In genomic region chrX:65667157-65667502, GRCh38 we compare ENCODE assay signal across 8 cellular contexts. TPM values are rescaled to one million over a fixed set of nuclear protein-coding genes. Genes with fewer than 3 reads are reported as not detected.
A peak's percentile ranks its signal among the peaks of the same experiment; 100 is the strongest.
DNase-seq lines count a peak whose midpoint lies in the region; ATAC-seq and TF ChIP-seq lines count a peak whose summit lies in the region.

No MANE protein-coding gene starts in this region.

- H3K27ac Mint-ChIP-seq in activated T-cell treated with anti-CD3 and anti-CD28 coated beads, Interleukin-2, amount 50 U/mL, for 72 hours, result peak overlapping the region; percentile 47
- H3K27ac Mint-ChIP-seq in immature natural killer cell, result peak overlapping the region; percentile 65 to 92 (median 85)

- ATAC-seq in activated T-cell treated with anti-CD3 and anti-CD28 coated beads, Interleukin-2, amount 50 U/mL, for 72 hours (replicated peaks in 1 of 2), result no peak

- peaks cover 6 to 23% of the 10 kb centered on the region in 2 donors for H3K36me3 Mint-ChIP-seq in activated T-cell treated with anti-CD3 and anti-CD28 coated beads, Interleukin-2, amount 50 U/mL, for 72 hours (ENCODE audit: insufficient read depth in 2 of 2)
- H3K36me3 Mint-ChIP-seq in immature natural killer cell, result peaks cover 0 to 9% (median 2%) of the 10 kb centered on the region in 3 donors

- H3K27me3 ChIP-seq in tibial nerve, result peaks cover 0 to 13% of the 10 kb centered on the region in 2 donors

- POLR2A ChIA-PET in RWPE1 (lab: Yijun Ruan, JAX; ENCODE audit: low non-redundant PET), result no interaction called here

- peaks cover 0 to 2% of the 10 kb centered on the region in 2 donors for H3K9me3 Mint-ChIP-seq in activated T-cell treated with anti-CD3 and anti-CD28 coated beads, Interleukin-2, amount 50 U/mL, for 72 hours
- H3K9me3 Mint-ChIP-seq in immature natural killer cell, result no peaks in the 10 kb centered on the region

- H3K27ac ChIP-seq in RWPE1, result peak overlapping the region; percentile 96
- peak overlapping the region; percentile 86 to 99 (median 94) for H3K27ac ChIP-seq in tibial nerve

- no peak for DNase-seq in activated T-cell treated with anti-CD3 and anti-CD28 coated beads, Interleukin-2, amount 50 U/mL, for 72 hours
- DNase-seq in activated T-cell treated with anti-CD3 and anti-CD28 coated beads for 4 hours (no peak), RWPE1 (ENCODE audit: low spot score) (no peak), immature natural killer cell (no peak), tibial nerve (ENCODE audit: low spot score in 2 of 2) (no peak), GM13976 (ENCODE audit: low spot score) (no peak), islet precursor cell (no peak), LoVo (ENCODE audit: low spot score) (no peak)

- H3K9me3 ChIP-seq in tibial nerve, result no peaks in the 10 kb centered on the region

- TF ChIP-seq CTCF in RWPE1 (conservative IDR thresholded peaks at IDR 0.05; ENCODE audit: low read depth) (no peak), tibial nerve (IDR thresholded peaks at IDR 0.05) (no peak), GM13976 (IDR thresholded peaks at IDR 0.05; ENCODE audit: borderline replicate concordance, control extremely low read depth, extremely low read depth, insufficient read depth, missing control alignments) (no peak)

- CTCF ChIA-PET in RWPE1 (lab: Yijun Ruan, JAX), result interaction anchor here (0.6 kb wide), 1 partner anchor 51 kb away, joined by 5 read pairs; no protein-coding TSS in a partner anchor

- peak overlapping the region in 2 of 4 donors; percentile 23 to 77 for H3K4me3 ChIP-seq in tibial nerve

- peaks cover 0 to 24% (median 2%) of the 10 kb centered on the region in 4 donors for H3K4me1 ChIP-seq in tibial nerve

- no peak for TF ChIP-seq POLR2A in tibial nerve (IDR thresholded peaks at IDR 0.05)

- peak overlapping the region; percentile 76 to 78 for H3K4me3 Mint-ChIP-seq in activated T-cell treated with anti-CD3 and anti-CD28 coated beads, Interleukin-2, amount 50 U/mL, for 72 hours
- peak overlapping the region; percentile 53 to 79 (median 75) for H3K4me3 Mint-ChIP-seq in immature natural killer cell

- H3K4me1 Mint-ChIP-seq in activated T-cell treated with anti-CD3 and anti-CD28 coated beads, Interleukin-2, amount 50 U/mL, for 72 hours (ENCODE audit: low read depth), result peaks cover 41% of the 10 kb centered on the region
- H3K4me1 Mint-ChIP-seq in immature natural killer cell, result peaks cover 60 to 75% of the 10 kb centered on the region in 2 donors

- in situ Hi-C loops in GM13976 (cut with MboI; ENCODE audit: low sequenced_read_pairs, unreplicated experiment), result no loop called here

- no peaks in the 10 kb centered on the region for H3K27me3 Mint-ChIP-seq in activated T-cell treated with anti-CD3 and anti-CD28 coated beads, Interleukin-2, amount 50 U/mL, for 72 hours (ENCODE audit: low read depth)
- peaks cover 4 to 7% (median 6%) of the 10 kb centered on the region in 3 donors for H3K27me3 Mint-ChIP-seq in immature natural killer cell (ENCODE audit: low read depth in 3 of 3)

- WGBS in tibial nerve, 2 donors, result 6 to 49% methylated on average over 1 to 6 of the region's 6 CpGs

- TF ChIP-seq EP300 in tibial nerve (IDR thresholded peaks at IDR 0.05), result no peak

- no peaks in the 10 kb centered on the region for H3K36me3 ChIP-seq in tibial nerve

RNA-seq across cellular contexts. Expression of gene MSN, which starts 0.3 kb away (rescaled TPM):
- 100 to 1,000 TPM; 281 to 298 TPM for total RNA-seq in activated T-cell treated with anti-CD3 and anti-CD28 coated beads, Interleukin-2, amount 50 U/mL, for 72 hours
- polyA plus RNA-seq in immature natural killer cell, result 1,000 to 10,000 TPM; 1,039 to 1,577 (median 1,568) TPM
- 100 to 1,000 TPM; 215 to 284 (median 258) TPM for total RNA-seq in tibial nerve
